In the genomic region with DNA sequence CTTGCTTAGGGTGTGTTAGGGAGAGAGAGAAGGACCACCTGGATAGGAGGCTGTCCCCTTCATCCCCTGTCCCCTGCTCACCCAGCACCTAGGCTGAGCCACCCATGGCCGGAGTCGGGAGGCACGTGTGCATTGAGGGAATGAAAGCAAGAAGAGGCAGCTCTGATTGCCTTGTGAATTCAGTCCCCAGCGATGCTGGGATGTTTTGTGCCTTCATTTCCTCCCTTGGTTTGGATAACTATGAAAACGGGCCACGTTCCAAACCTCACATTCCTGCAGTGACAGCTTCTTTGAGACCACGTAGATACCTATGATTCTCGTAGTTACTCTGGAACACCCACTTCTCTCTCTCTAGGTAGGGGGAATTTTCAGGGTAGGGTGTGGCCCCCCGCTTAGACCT, we compare ENCODE assay signal across 22 cellular contexts.
DNase-seq lines count a peak whose midpoint lies in the region; TF ChIP-seq lines count a peak whose summit lies in the region.
"Had no signal": no experiment of that assay in that cellular context is flagged by ENCODE, and none has a peak within 500 bp of the region (broad histone marks: within the 10 kb centered on the region; RNA-seq: fewer than 3 reads in every experiment).

No MANE protein-coding gene starts in this region.

- H3K4ac ChIP-seq in neuronal stem cell (ENCODE audit: low read length): no peak overlapping the region

- H3K79me2 ChIP-seq in mammary epithelial cell (ENCODE audit: insufficient read depth, low read length) (no peaks in the 10 kb centered on the region), Karpas-422 (ENCODE audit: low read length) (no peaks in the 10 kb centered on the region), osteoblast (ENCODE audit: insufficient read depth, low read length) (no peaks in the 10 kb centered on the region)

- H2BK12ac ChIP-seq in neuronal stem cell (ENCODE audit: low read length): no peak overlapping the region

- in situ Hi-C loops in mammary epithelial cell (cut with MboI; ENCODE audit: low sequenced_read_pairs in 2 of 2): no loop called here

- H3K27ac ChIP-seq in mammary epithelial cell (ENCODE audit: insufficient read depth, low read depth, low read length): no peak overlapping the region
- H3K27ac ChIP-seq in SJCRH30: peak overlapping the region; percentile 49; the same call in 1 of the 2 replicates
- H3K27ac ChIP-seq in neuronal stem cell (replicated peaks; ENCODE audit: low read length): no peak overlapping the region
- no peak overlapping the region for H3K27ac ChIP-seq in Karpas-422 (ENCODE audit: low read length)
- no peak overlapping the region for H3K27ac ChIP-seq in osteoblast (ENCODE audit: low read depth, low read length)
- H3K27ac ChIP-seq: A549, ascending aorta, BLaER1, gastroesophageal sphincter had no signal

- CTCF ChIA-PET in mammary epithelial cell (lab: Charles Lee; ENCODE audit: low non-redundant PET): no interaction called here
- CTCF ChIA-PET in MCF 10A (lab: Yijun Ruan, JAX): no interaction called here

- intact Hi-C loops in mammary epithelial cell (cut with micrococcal nuclease): no loop called here
- intact Hi-C loops in MCF 10A (cut with micrococcal nuclease): no loop called here

- H2BK15ac ChIP-seq in neuronal stem cell (ENCODE audit: low read length): no peak overlapping the region

- no peak for TF ChIP-seq CTCF in mammary epithelial cell (conservative IDR thresholded peaks at IDR 0.05 in 1 of 2, IDR thresholded peaks at IDR 0.05 in 1 of 2; ENCODE audit: extremely low read depth in 1 of 2, insufficient read depth in 1 of 2, low read depth in 1 of 2, low read length in 2 of 2)
- TF ChIP-seq CTCF in MCF 10A (IDR thresholded peaks at IDR 0.05; ENCODE audit: unreplicated experiment): no peak
- no peak for TF ChIP-seq CTCF in fibroblast of pulmonary artery (IDR thresholded peaks at IDR 0.05; ENCODE audit: low read length, missing control alignments)
- no peak for TF ChIP-seq CTCF in osteoblast (IDR thresholded peaks at IDR 0.05; ENCODE audit: extremely low read depth, low read depth, low read length)

- no peaks in the 10 kb centered on the region for H3K36me3 ChIP-seq in mammary epithelial cell (ENCODE audit: insufficient read depth, low read length)
- peaks cover 10% of the 10 kb centered on the region; the same call in 1 of the 2 replicates for H3K36me3 ChIP-seq in SJCRH30
- no peaks in the 10 kb centered on the region for H3K36me3 ChIP-seq in neuronal stem cell (replicated peaks in 1 of 2; ENCODE audit: control insufficient read depth in 2 of 2, insufficient read depth in 2 of 2, low read length in 2 of 2)
- no peaks in the 10 kb centered on the region for H3K36me3 ChIP-seq in Karpas-422 (ENCODE audit: insufficient read depth, low read length)
- H3K36me3 ChIP-seq in osteoblast (ENCODE audit: insufficient read depth, low read length): no peaks in the 10 kb centered on the region
- H3K36me3 ChIP-seq: ascending aorta, BLaER1, gastroesophageal sphincter had no signal

- no peak overlapping the region for H3K9ac ChIP-seq in mammary epithelial cell (ENCODE audit: insufficient read depth, low read length)
- H3K9ac ChIP-seq in neuronal stem cell (ENCODE audit: low read depth, low read length, poor library complexity): no peak overlapping the region
- H3K9ac ChIP-seq in Karpas-422 (ENCODE audit: low read length): no peak overlapping the region
- H3K9ac ChIP-seq: BLaER1 had no signal

- no peaks in the 10 kb centered on the region for H3K9me2 ChIP-seq in Karpas-422 (replicated peaks; ENCODE audit: insufficient read depth, low read length)

- H3K4me1 ChIP-seq in mammary epithelial cell (ENCODE audit: insufficient read depth, low read length): no peaks in the 10 kb centered on the region
- peaks cover 26% of the 10 kb centered on the region for H3K4me1 ChIP-seq in SJCRH30
- no peaks in the 10 kb centered on the region for H3K4me1 ChIP-seq in neuronal stem cell (ENCODE audit: control insufficient read depth in 2 of 2, insufficient read depth in 1 of 2, low read depth in 1 of 2, low read length in 2 of 2)
- H3K4me1 ChIP-seq in Karpas-422 (ENCODE audit: low read length): 0 out of 2 replicates have a peak, but pooled peaks cover 2% of the 10 kb centered on the region
- H3K4me1 ChIP-seq in osteoblast (ENCODE audit: insufficient read depth, low read length): no peaks in the 10 kb centered on the region

- no peak overlapping the region for H4K8ac ChIP-seq in neuronal stem cell (ENCODE audit: low read depth, low read length)

- H4K91ac ChIP-seq in neuronal stem cell (ENCODE audit: low read depth, low read length, poor library complexity): no peak overlapping the region

- H3K79me1 ChIP-seq in neuronal stem cell (ENCODE audit: low read depth, low read length): no peaks in the 10 kb centered on the region

- no peak overlapping the region for H3K23ac ChIP-seq in neuronal stem cell (ENCODE audit: low read depth, low read length, poor library complexity)

- no peak overlapping the region for H2AK5ac ChIP-seq in neuronal stem cell (ENCODE audit: low read depth, low read length)

- H3K4me1 Mint-ChIP-seq in MCF 10A (ENCODE audit: insufficient read depth, unreplicated experiment): no peaks in the 10 kb centered on the region

- POLR2A ChIA-PET in MCF 10A (lab: Yijun Ruan, JAX): no interaction called here

- H3K9me3 Mint-ChIP-seq in MCF 10A (ENCODE audit: unreplicated experiment): no peaks in the 10 kb centered on the region
- H3K9me3 Mint-ChIP-seq: activated T-cell treated with anti-CD3 and anti-CD28 coated beads, Interleukin-2, amount 50 U/mL, for 4 hours; IgD-negative memory B cell had no signal

- H3K27ac Mint-ChIP-seq in MCF 10A (ENCODE audit: low read depth, unreplicated experiment): no peak overlapping the region
- H3K27ac Mint-ChIP-seq: IgD-negative memory B cell had no signal

- H3K27me3 ChIP-seq in mammary epithelial cell (ENCODE audit: insufficient read depth, low read length) (no peaks in the 10 kb centered on the region), SJCRH30 (no peaks in the 10 kb centered on the region), neuronal stem cell (ENCODE audit: control insufficient read depth in 3 of 3, insufficient read depth in 3 of 3, low read depth in 1 of 3, low read length in 3 of 3) (no peaks in the 10 kb centered on the region), Karpas-422 (ENCODE audit: low read length) (no peaks in the 10 kb centered on the region), osteoblast (ENCODE audit: insufficient read depth, low read length) (peaks cover 61% of the 10 kb centered on the region)
- H3K27me3 ChIP-seq: ascending aorta, BLaER1, gastroesophageal sphincter had no signal

- BruUV-seq in mammary epithelial cell (replicated peaks; lab: Mats Ljungman, UMichigan) (no TSS peak), MCF 10A (replicated peaks; lab: Mats Ljungman, UMichigan) (no TSS peak)

- H3K18ac ChIP-seq in neuronal stem cell (ENCODE audit: low read length): no peak overlapping the region

- WGBS in mammary epithelial cell (ENCODE audit: low coverage, missing lambda C conversion rate): 3% methylated on average over 4 of the region's 9 CpGs
- WGBS in neuronal stem cell (ENCODE audit: extremely low coverage in 2 of 2, insufficient read length in 2 of 2, insufficient replicate concordance in 1 of 2), 2 donors: no CpG with 5 or more reads among the region's 9 CpGs

- dilution Hi-C loops in mammary epithelial cell (cut with HindIII; ENCODE audit: low sequenced_read_pairs): no loop called here

- H3K4me3 ChIP-seq in mammary epithelial cell (replicated peaks in 1 of 3; ENCODE audit: insufficient read depth in 1 of 3, low read depth in 2 of 3, low read length in 3 of 3) (no peak overlapping the region), SJCRH30 (no peak overlapping the region), fibroblast of pulmonary artery (replicated peaks; ENCODE audit: low read depth, low read length) (no peak overlapping the region), neuronal stem cell (ENCODE audit: low read length in 2 of 2) (no peak overlapping the region), Karpas-422 (ENCODE audit: low read length) (no peak overlapping the region), osteoblast (ENCODE audit: insufficient read depth, low read length) (no peak overlapping the region)
- H3K4me3 ChIP-seq: A549, ascending aorta, BLaER1, gastroesophageal sphincter had no signal

- H3K4me2 ChIP-seq in mammary epithelial cell (ENCODE audit: insufficient read depth, low read depth, low read length) (no peak overlapping the region), neuronal stem cell (ENCODE audit: insufficient read depth, low read length, poor library complexity, severe bottlenecking) (no peak overlapping the region), Karpas-422 (ENCODE audit: low read depth, low read length, poor library complexity, severe bottlenecking) (no peak overlapping the region), osteoblast (ENCODE audit: insufficient read depth, low read length) (no peak overlapping the region)
- H3K4me2 ChIP-seq: A549 had no signal

- H2BK5ac ChIP-seq in neuronal stem cell (ENCODE audit: low read length): no peak overlapping the region

- no peak overlapping the region for H3K4me3 Mint-ChIP-seq in MCF 10A (ENCODE audit: unreplicated experiment)
- H3K4me3 Mint-ChIP-seq: activated T-cell treated with anti-CD3 and anti-CD28 coated beads, Interleukin-2, amount 50 U/mL, for 4 hours; IgD-negative memory B cell had no signal

- peaks cover 83% of the 10 kb centered on the region for H3K27me3 Mint-ChIP-seq in MCF 10A (ENCODE audit: insufficient read depth, unreplicated experiment)

- H2BK120ac ChIP-seq in neuronal stem cell (ENCODE audit: low read depth, low read length): no peak overlapping the region

- DNase-seq in mammary epithelial cell (peak; percentile 27), MCF 10A (ENCODE audit: unreplicated experiment) (no peak), SJCRH30 (peak; percentile 34 to 50), fibroblast of pulmonary artery (ENCODE audit: low read depth) (peak; percentile 55), GOT3 (lab: John Stamatoyannopoulos, UW) (no peak), neuronal stem cell (ENCODE audit: low spot score) (no peak), Karpas-422 (no peak), osteoblast (ENCODE audit: insufficient read length, low spot score, missing footprints) (no peak)
- DNase-seq: activated CD8-positive, alpha-beta memory T cell treated with anti-CD3 and anti-CD28 coated beads for 24 hours; activated naive CD4-positive, alpha-beta T cell treated with anti-CD3 and anti-CD28 coated beads, Interleukin-2, amount 50 U/mL, for 16 hours; activated T-cell treated with anti-CD3 and anti-CD28 coated beads, Interleukin-2, amount 50 U/mL, for 4 hours; effector memory CD4-positive, alpha-beta T cell; MM.1S; NCI-H1436; NCI-H510A; stimulated activated CD4-positive, alpha-beta T cell treated with anti-CD3 and anti-CD28 coated beads, Interleukin-4, amount 100 ng/mL, for 4 hours; stimulated activated naive CD8-positive, alpha-beta T cell treated with anti-CD3 and anti-CD28 coated beads, Interleukin-15, Interleukin-2, amounts not matched to agents 100 U/mL and 50 U/mL, for 24 hours had no signal

- H3K14ac ChIP-seq in neuronal stem cell (ENCODE audit: low read length): no peak overlapping the region

- no peak overlapping the region for H2AFZ ChIP-seq in mammary epithelial cell (ENCODE audit: low read depth, low read length)
- no peak overlapping the region for H2AFZ ChIP-seq in neuronal stem cell (ENCODE audit: low read length)
- no peak overlapping the region for H2AFZ ChIP-seq in Karpas-422 (ENCODE audit: low read length)
- no peak overlapping the region for H2AFZ ChIP-seq in osteoblast (ENCODE audit: low read length)

- H3K9me3 ChIP-seq in mammary epithelial cell (replicated peaks; ENCODE audit: insufficient read depth, low read length) (no peaks in the 10 kb centered on the region), SJCRH30 (replicated peaks) (no peaks in the 10 kb centered on the region), neuronal stem cell (replicated peaks in 1 of 2; ENCODE audit: control insufficient read depth in 2 of 2, insufficient read depth in 1 of 2, low read depth in 1 of 2, low read length in 2 of 2) (no peaks in the 10 kb centered on the region), Karpas-422 (ENCODE audit: low read length) (no peaks in the 10 kb centered on the region), osteoblast (ENCODE audit: low read depth, low read length) (no peaks in the 10 kb centered on the region)
- H3K9me3 ChIP-seq: A549, ascending aorta, BLaER1, gastroesophageal sphincter had no signal

- H3K36me3 Mint-ChIP-seq in MCF 10A (ENCODE audit: insufficient read depth, unreplicated experiment): no peaks in the 10 kb centered on the region

- H4K20me1 ChIP-seq in mammary epithelial cell (ENCODE audit: insufficient read depth, low read length): no peaks in the 10 kb centered on the region
- H4K20me1 ChIP-seq in Karpas-422 (ENCODE audit: insufficient read depth, low read depth, low read length): no peaks in the 10 kb centered on the region
- no peaks in the 10 kb centered on the region for H4K20me1 ChIP-seq in osteoblast (ENCODE audit: insufficient read depth, low read length)
- H4K20me1 ChIP-seq: BLaER1 had no signal

Comparison
In these comparisons a context has a peak if more than half of its experiments do, and no peak if none do; other contexts are left out.
1. DNase-seq: peak in mammary epithelial cell (single experiment), SJCRH30 (2 of 2) and fibroblast of pulmonary artery (single experiment); none in MCF 10A (single experiment), GOT3 (single experiment), neuronal stem cell (single experiment), Karpas-422 (single experiment) and osteoblast (single experiment).